Comparison of ENCODE assay signal across 11 cellular contexts in genomic region chr11:128054323-128054910, GRCh38.
DNase-seq lines count a peak whose midpoint lies in the region; ATAC-seq and TF ChIP-seq lines count a peak whose summit lies in the region.
"Had no signal": no experiment of that assay in that cellular context is flagged by ENCODE, and none has a peak within 500 bp of the region (broad histone marks: within the 10 kb centered on the region; RNA-seq: fewer than 3 reads in every experiment).

No MANE protein-coding gene starts in this region.

- WGBS in smooth muscle cell (ENCODE audit: low lambda C conversion rate): 87% methylated on average over 2 of the region's 2 CpGs

- peak overlapping the region; percentile 38 for H3K4me2 ChIP-seq in smooth muscle cell

- peaks cover 4% of the 10 kb centered on the region for H3K36me3 Mint-ChIP-seq in activated CD8-positive, alpha-beta memory T cell treated with anti-CD3 and anti-CD28 coated beads, Interleukin-2, amount 10 ng/mL, durations not matched to agents 7 days and 5 days
- H3K36me3 Mint-ChIP-seq in T-helper 17 cell (ENCODE audit: low read depth) (no peaks in the 10 kb centered on the region), progenitor cell of endocrine pancreas (ENCODE audit: insufficient read depth) (no peaks in the 10 kb centered on the region)

- H3K27ac Mint-ChIP-seq in activated CD8-positive, alpha-beta memory T cell treated with anti-CD3 and anti-CD28 coated beads, Interleukin-2, amount 10 ng/mL, durations not matched to agents 7 days and 5 days: peak overlapping the region; percentile 89
- peak overlapping the region; percentile 93 for H3K27ac Mint-ChIP-seq in T-helper 17 cell
- H3K27ac Mint-ChIP-seq in progenitor cell of endocrine pancreas: no peak overlapping the region
- H3K27ac Mint-ChIP-seq: dendritic cell treated with granulocyte-macrophage colony-stimulating factor and Interleukin-4, amounts not matched to agents 40 ng/mL and 50 ng/mL, for 4 days had no signal

- H3K9me3 ChIP-seq in T-helper 17 cell (ENCODE audit: control insufficient read depth, low read length, poor library complexity, severe bottlenecking): no peaks in the 10 kb centered on the region
- no peaks in the 10 kb centered on the region for H3K9me3 ChIP-seq in smooth muscle cell (replicated peaks; ENCODE audit: low read depth)

- H3K79me2 ChIP-seq in smooth muscle cell (ENCODE audit: low read depth): no peaks in the 10 kb centered on the region

- no peaks in the 10 kb centered on the region for H3K27me3 Mint-ChIP-seq in activated CD8-positive, alpha-beta memory T cell treated with anti-CD3 and anti-CD28 coated beads, Interleukin-2, amount 10 ng/mL, durations not matched to agents 7 days and 5 days
- no peaks in the 10 kb centered on the region for H3K27me3 Mint-ChIP-seq in T-helper 17 cell
- H3K27me3 Mint-ChIP-seq in progenitor cell of endocrine pancreas: peaks cover 6% of the 10 kb centered on the region
- H3K27me3 Mint-ChIP-seq: dendritic cell treated with granulocyte-macrophage colony-stimulating factor and Interleukin-4, amounts not matched to agents 40 ng/mL and 50 ng/mL, for 4 days had no signal

- no peak overlapping the region for H2AFZ ChIP-seq in smooth muscle cell (ENCODE audit: low read depth)

- H3F3A ChIP-seq in smooth muscle cell (ENCODE audit: low read depth): no peaks in the 10 kb centered on the region

- no peaks in the 10 kb centered on the region for H3K27me3 ChIP-seq in smooth muscle cell (ENCODE audit: low read depth)

- no peak overlapping the region for H3K9ac ChIP-seq in smooth muscle cell (ENCODE audit: low read depth)

- TF ChIP-seq CTCF in smooth muscle cell (IDR thresholded peaks at IDR 0.05; ENCODE audit: borderline replicate concordance, insufficient read depth, poor library complexity, severe bottlenecking): no peak
- no peak for TF ChIP-seq CTCF in progenitor cell of endocrine pancreas (IDR thresholded peaks at IDR 0.05; ENCODE audit: unreplicated experiment)

- peak; percentile 60 for ATAC-seq in activated CD8-positive, alpha-beta memory T cell treated with anti-CD3 and anti-CD28 coated beads, Interleukin-2, amount 10 ng/mL, durations not matched to agents 7 days and 5 days
- ATAC-seq in HG02938 (IDR thresholded peaks at IDR 0.05; ENCODE audit: unreplicated experiment) (peak; percentile 69), T-helper 17 cell (peak; percentile 61)

- H4K20me1 ChIP-seq in smooth muscle cell (ENCODE audit: low read depth): no peaks in the 10 kb centered on the region

- peaks cover 58% of the 10 kb centered on the region for H3K4me1 Mint-ChIP-seq in activated CD8-positive, alpha-beta memory T cell treated with anti-CD3 and anti-CD28 coated beads, Interleukin-2, amount 10 ng/mL, durations not matched to agents 7 days and 5 days
- H3K4me1 Mint-ChIP-seq in T-helper 17 cell (peaks cover 32% of the 10 kb centered on the region), progenitor cell of endocrine pancreas (ENCODE audit: low read depth) (no peaks in the 10 kb centered on the region)

- H3K27ac ChIP-seq in smooth muscle cell (ENCODE audit: low read depth): peak overlapping the region; percentile 94
- H3K27ac ChIP-seq: C4-2B had no signal

- H3K36me3 ChIP-seq in smooth muscle cell (ENCODE audit: low read depth): no peaks in the 10 kb centered on the region

- CTCF ChIA-PET in activated CD8-positive, alpha-beta memory T cell treated with anti-CD3 and anti-CD28 coated beads, Interleukin-2, amount 10 ng/mL, durations not matched to agents 7 days and 5 days (lab: Charles Lee): interaction anchor here (0.6 to 7.3 kb wide), 4 partner anchors 14 to 578 kb away, joined by 3 to 51 read pairs (median 7); no protein-coding TSS in a partner anchor

- no peaks in the 10 kb centered on the region for H3K9me3 Mint-ChIP-seq in activated CD8-positive, alpha-beta memory T cell treated with anti-CD3 and anti-CD28 coated beads, Interleukin-2, amount 10 ng/mL, durations not matched to agents 7 days and 5 days (ENCODE audit: low read depth)
- H3K9me3 Mint-ChIP-seq in progenitor cell of endocrine pancreas (ENCODE audit: low read depth): no peaks in the 10 kb centered on the region
- H3K9me3 Mint-ChIP-seq: dendritic cell treated with granulocyte-macrophage colony-stimulating factor and Interleukin-4, amounts not matched to agents 40 ng/mL and 50 ng/mL, for 4 days had no signal

- no peak overlapping the region for H3K4me3 ChIP-seq in smooth muscle cell
- H3K4me3 ChIP-seq: skin epidermis had no signal

- H3K4me1 ChIP-seq in smooth muscle cell (ENCODE audit: low read depth): peaks cover 5% of the 10 kb centered on the region

- DNase-seq in activated CD8-positive, alpha-beta memory T cell treated with anti-CD3 and anti-CD28 coated beads, Interleukin-2, amount 10 ng/mL, durations not matched to agents 7 days and 5 days: no peak
- no peak for DNase-seq in activated CD8-positive, alpha-beta memory T cell treated with anti-CD3 and anti-CD28 coated beads, Interleukin-2, amount 50 U/mL, for 4 hours
- DNase-seq in T-helper 17 cell (no peak), smooth muscle cell (lab: John Stamatoyannopoulos, UW; ENCODE audit: unreplicated experiment) (no peak), NCI-H1694 (lab: John Stamatoyannopoulos, UW) (no peak), progenitor cell of endocrine pancreas (ENCODE audit: low spot score, unreplicated experiment) (no peak), NCI-H1048 (lab: John Stamatoyannopoulos, UW) (no peak)

- H3K4me3 Mint-ChIP-seq in activated CD8-positive, alpha-beta memory T cell treated with anti-CD3 and anti-CD28 coated beads, Interleukin-2, amount 10 ng/mL, durations not matched to agents 7 days and 5 days: peak overlapping the region; percentile 75
- H3K4me3 Mint-ChIP-seq in T-helper 17 cell (peak overlapping the region; percentile 86), progenitor cell of endocrine pancreas (ENCODE audit: low read depth) (no peak overlapping the region)
- H3K4me3 Mint-ChIP-seq: dendritic cell treated with granulocyte-macrophage colony-stimulating factor and Interleukin-4, amounts not matched to agents 40 ng/mL and 50 ng/mL, for 4 days had no signal
